ENCODE assay signal across 8 cellular contexts in genomic region chr1:114346480-114347029, GRCh38.
DNase-seq lines count a peak whose midpoint lies in the region; ATAC-seq and TF ChIP-seq lines count a peak whose summit lies in the region.

No MANE protein-coding gene starts in this region.

- intact Hi-C loops in PC-3 (cut with micrococcal nuclease) = loop anchor here (1.0 to 2.0 kb wide), 5 partner anchors 82 to 368 kb away; partner anchors contain the start of genes OLFML3 and TRIM33

- H2AFZ ChIP-seq in PC-3 (ENCODE audit: low read length) = peak overlapping the region; percentile 96

- H3K4me1 ChIP-seq in PC-3 (ENCODE audit: insufficient read depth, low read length) (peaks cover 18% of the 10 kb centered on the region; the same call in 1 of the 2 replicates), mucosa of stomach (ENCODE audit: control insufficient read depth, insufficient read depth, low read length) (peaks cover 7% of the 10 kb centered on the region)

- H3K9ac ChIP-seq in PC-3 (ENCODE audit: low read length) = peak overlapping the region; percentile 23; the same call in 1 of the 2 replicates
- H3K9ac ChIP-seq in mucosa of stomach (ENCODE audit: low read length) = peak overlapping the region; percentile 62

- peak; percentile 100 for TF ChIP-seq CTCF in PC-3 (conservative IDR thresholded peaks at IDR 0.05; ENCODE audit: low read depth, low read length)

- H3K9me2 ChIP-seq in PC-3 (replicated peaks; ENCODE audit: low read length) = no peaks in the 10 kb centered on the region

- H3K4me3 Mint-ChIP-seq in activated T-cell treated with anti-CD3 and anti-CD28 coated beads, Interleukin-2, amount 50 U/mL, for 4 hours = peak overlapping the region; percentile 85

- no peaks in the 10 kb centered on the region for H3K9me3 Mint-ChIP-seq in activated T-cell treated with anti-CD3 and anti-CD28 coated beads, Interleukin-2, amount 50 U/mL, for 4 hours

- no peaks in the 10 kb centered on the region for H3K27me3 ChIP-seq in PC-3 (ENCODE audit: low read length)
- no peaks in the 10 kb centered on the region for H3K27me3 ChIP-seq in mucosa of stomach (ENCODE audit: control insufficient read depth, insufficient read depth, low read length)

- H3K9me3 ChIP-seq in PC-3 (ENCODE audit: low read length) (no peaks in the 10 kb centered on the region), mucosa of stomach (ENCODE audit: control insufficient read depth, low read length) (no peaks in the 10 kb centered on the region)

- in situ Hi-C loops in KBM-7 (cut with MboI; ENCODE audit: low pct_unique_long_range_greater_than_20kb, low sequenced_read_pairs) = no loop called here

- no peaks in the 10 kb centered on the region for H3K79me2 ChIP-seq in PC-3 (ENCODE audit: low read length)

- H4K20me1 ChIP-seq in PC-3 (ENCODE audit: low read length) = no peaks in the 10 kb centered on the region

- H3K36me3 Mint-ChIP-seq in activated T-cell treated with anti-CD3 and anti-CD28 coated beads, Interleukin-2, amount 50 U/mL, for 4 hours (ENCODE audit: insufficient read depth) = no peaks in the 10 kb centered on the region

- no TSS peak for BruUV-seq in PC-3 (replicated peaks; lab: Mats Ljungman, UMichigan)

- peak; percentile 99 for ATAC-seq in GM21737 (IDR thresholded peaks at IDR 0.05; ENCODE audit: unreplicated experiment)
- peak; percentile 99 for ATAC-seq in PC-3
- ATAC-seq in activated T-cell treated with anti-CD3 and anti-CD28 coated beads, Interleukin-2, amount 50 U/mL, for 4 hours = peak; percentile 99 to 100
- peak; percentile 99 for ATAC-seq in esophagus mucosa

- H3F3A ChIP-seq in PC-3 (ENCODE audit: low read length, unreplicated experiment) = no peaks in the 10 kb centered on the region

- H3K4me3 ChIP-seq in PC-3 (ENCODE audit: low read length) (peak overlapping the region; percentile 73), mucosa of stomach (ENCODE audit: low read length) (peak overlapping the region; percentile 77)

- H3K27ac ChIP-seq in PC-3 (ENCODE audit: low read length) = no peak overlapping the region

- peak; percentile 87 for DNase-seq in DMS53 treated with DMSO at 0.1 percent for 48 hours (lab: John Stamatoyannopoulos, UW; ENCODE audit: unreplicated experiment)
- peak; percentile 99 for DNase-seq in KBM-7
- peak; percentile 98 for DNase-seq in PC-3
- DNase-seq in activated T-cell treated with anti-CD3 and anti-CD28 coated beads, Interleukin-2, amount 50 U/mL, for 4 hours = peak; percentile 97
- peak; percentile 85 to 97 for DNase-seq in stimulated activated CD8-positive, alpha-beta memory T cell treated with anti-CD3 and anti-CD28 coated beads, Interleukin-4, amount 100 ng/mL, for 4 hours (ENCODE audit: low read depth in 2 of 2, low spot score in 1 of 2)

- POLR2A ChIA-PET in PC-3 (lab: Charles Lee; ENCODE audit: unreplicated experiment) = interaction anchor here (0.7 kb wide), 1 partner anchor 220 kb away, joined by 4 read pairs; no protein-coding TSS in a partner anchor

- H3K27me3 Mint-ChIP-seq in activated T-cell treated with anti-CD3 and anti-CD28 coated beads, Interleukin-2, amount 50 U/mL, for 4 hours (ENCODE audit: low read depth) = no peaks in the 10 kb centered on the region

- H3K36me3 ChIP-seq in PC-3 (ENCODE audit: low read depth, low read length) (no peaks in the 10 kb centered on the region), mucosa of stomach (ENCODE audit: control insufficient read depth, insufficient read depth, low read length) (no peaks in the 10 kb centered on the region)

- CTCF ChIA-PET in PC-3 (lab: Charles Lee) = interaction anchor here (0.5 to 1.0 kb wide), 5 partner anchors 32 to 324 kb away, joined by 3 to 6 read pairs (median 4); no protein-coding TSS in a partner anchor

- H3K4me2 ChIP-seq in PC-3 (ENCODE audit: low read length) = peak overlapping the region; percentile 91

- peaks cover 32% of the 10 kb centered on the region for H3K4me1 Mint-ChIP-seq in activated T-cell treated with anti-CD3 and anti-CD28 coated beads, Interleukin-2, amount 50 U/mL, for 4 hours (ENCODE audit: low read depth)
